In genomic region chr14:66842911-66843572, GRCh38 we compare ENCODE assay signal across 28 cellular contexts.
A peak's percentile ranks its signal among the peaks of the same experiment; 100 is the strongest.
DNase-seq lines count a peak whose midpoint lies in the region; ATAC-seq and TF ChIP-seq lines count a peak whose summit lies in the region.
"Had no signal": no experiment of that assay in that cellular context is flagged by ENCODE, and none has a peak within 500 bp of the region (broad histone marks: within the 10 kb centered on the region; RNA-seq: fewer than 3 reads in every experiment).

No MANE protein-coding gene starts in this region.

- peak overlapping the region; percentile 5 for H3K27ac Mint-ChIP-seq in activated B cell treated with CpG ODN at 0.5 μM for 24 hours
- H3K27ac Mint-ChIP-seq: activated naive CD8-positive, alpha-beta T cell; CD4-positive, CD25-positive, alpha-beta regulatory T cell; natural killer cell; stimulated activated effector memory CD8-positive, alpha-beta T cell treated with anti-CD3 and anti-CD28 coated beads, Interleukin-12 subunit alpha, Interleukin-12 subunit beta, amount 100 ng/mL, for 72 hours had no signal

- peaks cover 21% of the 10 kb centered on the region for H3K4me1 Mint-ChIP-seq in activated B cell treated with CpG ODN at 0.5 μM for 24 hours
- H3K4me1 Mint-ChIP-seq: natural killer cell; stimulated activated effector memory CD8-positive, alpha-beta T cell treated with anti-CD3 and anti-CD28 coated beads, Interleukin-12 subunit alpha, Interleukin-12 subunit beta, amount 100 ng/mL, for 72 hours had no signal

- no peaks in the 10 kb centered on the region for H3K9me3 Mint-ChIP-seq in activated B cell treated with CpG ODN at 0.5 μM for 24 hours
- H3K9me3 Mint-ChIP-seq: stimulated activated effector memory CD8-positive, alpha-beta T cell treated with anti-CD3 and anti-CD28 coated beads, Interleukin-12 subunit alpha, Interleukin-12 subunit beta, amount 100 ng/mL, for 72 hours had no signal

- H3K4me3 Mint-ChIP-seq in activated B cell treated with CpG ODN at 0.5 μM for 24 hours, result no peak overlapping the region
- H3K4me3 Mint-ChIP-seq: activated naive CD8-positive, alpha-beta T cell; CD4-positive, CD25-positive, alpha-beta regulatory T cell; natural killer cell; stimulated activated effector memory CD8-positive, alpha-beta T cell treated with anti-CD3 and anti-CD28 coated beads, Interleukin-12 subunit alpha, Interleukin-12 subunit beta, amount 100 ng/mL, for 72 hours had no signal

- DNase-seq in NCI-H1694 (lab: John Stamatoyannopoulos, UW), result peak; percentile 14
- no peak for DNase-seq in NCI-H1694 treated with DMSO at 0.1 percent for 48 hours (lab: John Stamatoyannopoulos, UW)
- DNase-seq in activated B cell treated with CpG ODN at 0.5 μM for 24 hours, result no peak
- peak; percentile 24 for DNase-seq in medulla oblongata (ENCODE audit: extremely low spot score)
- DNase-seq in HUDEP-2 (lab: John Stamatoyannopoulos, UW; ENCODE audit: unreplicated experiment in 76 of 76), result no peak
- DNase-seq in DMS114 treated with DMSO at 0.1 percent for 48 hours (lab: John Stamatoyannopoulos, UW; ENCODE audit: unreplicated experiment), result no peak
- DNase-seq in SK-N-DZ (ENCODE audit: low spot score), result no peak
- DNase-seq: 8988T; activated CD4-positive, alpha-beta T cell treated with anti-CD3 and anti-CD28 coated beads for 48 hours; anterior cingulate cortex; CD4-positive, CD25-positive, alpha-beta regulatory T cell; gastrocnemius medialis; GM23248; KBM-7; kidney glomerular epithelial cell; lower lobe of right lung; natural killer cell; NCI-H1092; NCI-H187 treated with DMSO at 0.1 percent for 48 hours; NCI-H226; stimulated activated CD4-positive, alpha-beta T cell treated with anti-CD3 and anti-CD28 coated beads, Interleukin-15, amount 100 ng/mL, for 24 hours; stimulated activated CD4-positive, alpha-beta T cell treated with anti-CD3 and anti-CD28 coated beads, Interleukin-4, amount 100 ng/mL, for 4 hours; SW 1271; T-helper 9 cell; upper lobe of left lung had no signal

- H3K27me3 Mint-ChIP-seq in activated B cell treated with CpG ODN at 0.5 μM for 24 hours, result no peaks in the 10 kb centered on the region
- H3K27me3 Mint-ChIP-seq: activated naive CD8-positive, alpha-beta T cell; CD4-positive, CD25-positive, alpha-beta regulatory T cell had no signal

- intact Hi-C loops in activated B cell treated with CpG ODN at 0.5 μM for 24 hours (cut with micrococcal nuclease), result no loop called here

- CTCF ChIA-PET in activated B cell treated with CpG ODN at 0.5 μM for 24 hours (lab: Charles Lee), result no interaction called here

- ATAC-seq in activated B cell treated with CpG ODN at 0.5 μM for 24 hours (ENCODE audit: low read depth), result peak; percentile 10
- no peak for ATAC-seq in HG03520 (IDR thresholded peaks at IDR 0.05; ENCODE audit: unreplicated experiment)
- ATAC-seq: gastrocnemius medialis; lower lobe of right lung; natural killer cell; stimulated activated effector memory CD8-positive, alpha-beta T cell treated with anti-CD3 and anti-CD28 coated beads, Interleukin-12 subunit alpha, Interleukin-12 subunit beta, amount 100 ng/mL, for 72 hours had no signal

- POLR2A ChIA-PET in activated B cell treated with CpG ODN at 0.5 μM for 24 hours (lab: Charles Lee), result no interaction called here

- no peaks in the 10 kb centered on the region for H3K36me3 Mint-ChIP-seq in activated B cell treated with CpG ODN at 0.5 μM for 24 hours (ENCODE audit: low read depth)
- H3K36me3 Mint-ChIP-seq: CD4-positive, CD25-positive, alpha-beta regulatory T cell; natural killer cell; stimulated activated effector memory CD8-positive, alpha-beta T cell treated with anti-CD3 and anti-CD28 coated beads, Interleukin-12 subunit alpha, Interleukin-12 subunit beta, amount 100 ng/mL, for 72 hours had no signal

- no peak for TF ChIP-seq CTCF in activated B cell treated with CpG ODN at 0.5 μM for 24 hours (IDR thresholded peaks at IDR 0.05)

Comparison
In these comparisons a context has a peak if more than half of its experiments do, and no peak if none do; other contexts are left out.
1. DNase-seq: peak in NCI-H1694 (single experiment) and medulla oblongata (single experiment); none in NCI-H1694 treated with DMSO at 0.1 percent for 48 hours (single experiment), activated B cell treated with CpG ODN at 0.5 μM for 24 hours (single experiment), HUDEP-2 (0 of 76), DMS114 treated with DMSO at 0.1 percent for 48 hours (single experiment) and SK-N-DZ (single experiment).